In the genomic region with DNA sequence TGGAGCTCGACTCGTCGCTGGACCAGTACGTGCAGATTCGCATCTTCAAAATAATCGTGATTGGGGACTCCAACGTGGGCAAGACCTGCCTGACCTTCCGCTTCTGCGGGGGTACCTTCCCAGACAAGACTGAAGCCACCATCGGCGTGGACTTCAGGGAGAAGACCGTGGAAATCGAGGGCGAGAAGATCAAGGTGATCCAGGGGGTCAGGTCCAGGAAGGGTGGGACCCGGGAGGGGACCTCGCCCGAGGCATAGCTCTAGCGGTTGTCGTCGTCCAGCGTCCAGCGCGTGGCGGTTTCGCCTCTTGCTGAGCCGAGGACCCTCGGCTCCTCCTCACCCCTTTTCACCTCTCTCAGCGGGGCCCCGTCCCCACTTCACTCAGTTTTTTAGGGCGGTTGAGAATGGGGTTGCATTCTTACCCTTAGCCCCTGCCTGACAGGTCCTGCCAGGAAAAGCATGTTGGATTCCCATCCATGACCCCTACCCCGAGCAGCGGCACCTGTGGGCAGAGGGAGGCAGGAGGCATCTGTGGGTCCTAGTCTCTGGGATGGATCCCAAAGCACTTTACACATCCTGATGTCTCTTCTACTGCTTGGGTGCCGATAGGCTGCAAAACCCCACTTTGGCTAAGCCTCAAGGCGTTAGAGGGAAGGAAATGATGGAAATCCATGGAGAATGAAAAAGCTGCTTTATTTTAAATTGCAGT, we compare ENCODE assay signal across 8 cellular contexts.
A peak's percentile ranks its signal among the peaks of the same experiment; 100 is the strongest.
DNase-seq lines count a peak whose midpoint lies in the region; ATAC-seq and TF ChIP-seq lines count a peak whose summit lies in the region.

No MANE protein-coding gene starts in this region.

- H3K4me3 ChIP-seq in AG04449 (ENCODE audit: low read depth, low read length) (peak overlapping the region; percentile 53), HL-60 (replicated peaks; ENCODE audit: insufficient read depth, low read length) (peak overlapping the region; percentile 52), muscle layer of colon (ENCODE audit: low read depth in 1 of 2, low read length in 2 of 2) (peak overlapping the region; percentile 52 to 53)

- DNase-seq in AG04449 (ENCODE audit: low read depth, low spot score) (no peak), HL-60 (ENCODE audit: low read depth in 1 of 2, low spot score in 1 of 2) (no peak), caudate nucleus (lab: John Stamatoyannopoulos, UW) (peak in 11 of 61 donors; percentile 2 to 48 (median 5)), NCI-H1694 treated with DMSO at 0.1 percent for 48 hours (lab: John Stamatoyannopoulos, UW) (no peak), GM13977 (ENCODE audit: low spot score) (no peak), T1000 (lab: John Stamatoyannopoulos, UW) (no peak)

- H3K36me3 ChIP-seq in muscle layer of colon (ENCODE audit: insufficient read depth, low read length): no peaks in the 10 kb centered on the region

- H3K4me1 ChIP-seq in muscle layer of colon (ENCODE audit: insufficient read depth, low read length): no peaks in the 10 kb centered on the region

- no peaks in the 10 kb centered on the region for H3K9me3 ChIP-seq in muscle layer of colon (ENCODE audit: low read length)

- H3K27me3 ChIP-seq in HL-60 (ENCODE audit: insufficient read depth, poor library complexity, severe bottlenecking) (no peaks in the 10 kb centered on the region), muscle layer of colon (ENCODE audit: control insufficient read depth in 1 of 2, insufficient read depth in 2 of 2, low read length in 2 of 2) (peaks cover 0 to 11% of the 10 kb centered on the region in 2 donors)

- in situ Hi-C loops in GM13977 (cut with MboI; ENCODE audit: low pct_unique_long_range_greater_than_20kb, low sequenced_read_pairs, unreplicated experiment): loop anchor here (10.0 kb wide), 1 partner anchor 97 kb away; no protein-coding TSS in a partner anchor

- POLR2A ChIA-PET in AG04449 (lab: Yijun Ruan, JAX): no interaction called here

- TF ChIP-seq CTCF in AG04449 (IDR thresholded peaks at IDR 0.05; ENCODE audit: insufficient read depth, low read length, missing control alignments) (no peak), HL-60 (IDR thresholded peaks at IDR 0.05; ENCODE audit: insufficient read depth, low read length) (no peak), GM13977 (IDR thresholded peaks at IDR 0.05; ENCODE audit: extremely low read depth, insufficient read depth, missing control alignments) (no peak)

- H3K9ac ChIP-seq in muscle layer of colon (ENCODE audit: low read length): no peak overlapping the region

- CTCF ChIA-PET in AG04449 (lab: Yijun Ruan, JAX): interaction anchor here (1.3 kb wide), 1 partner anchor 19 kb away, joined by 4 read pairs; no protein-coding TSS in a partner anchor

- H3K27ac ChIP-seq in HL-60 (replicated peaks): peak overlapping the region; percentile 80
- H3K27ac ChIP-seq in caudate nucleus (ENCODE audit: low read depth, low read length): peak overlapping the region; percentile 89
- H3K27ac ChIP-seq in muscle layer of colon (ENCODE audit: low read depth, low read length): no peak overlapping the region

- ATAC-seq in HG02642 (IDR thresholded peaks at IDR 0.05; ENCODE audit: poor library complexity, unreplicated experiment): no peak
